In genomic region chr14:24904533-24904932, GRCh38 we compare ENCODE assay signal across 27 cellular contexts.
"Had no signal": no experiment of that assay in that cellular context is flagged by ENCODE, and none has a peak within 500 bp of the region (broad histone marks: within the 10 kb centered on the region; RNA-seq: fewer than 3 reads in every experiment).

No MANE protein-coding gene starts in this region.

- DNase-seq: stimulated activated CD4-positive, alpha-beta T cell treated with anti-CD3 and anti-CD28 coated beads, Interleukin-2, amount 100 ng/mL, for 48 hours; stimulated activated CD4-positive, alpha-beta T cell treated with anti-CD3 and anti-CD28 coated beads, Interleukin-4, amount 100 ng/mL, for 1 hour; stimulated activated CD4-positive, alpha-beta T cell treated with anti-CD3 and anti-CD28 coated beads, Interleukin-4, amount 100 ng/mL, for 24 hours; stimulated activated CD4-positive, alpha-beta T cell treated with anti-CD3 and anti-CD28 coated beads, Interleukin-4, amount 100 ng/mL, for 4 hours; stimulated activated CD8-positive, alpha-beta memory T cell treated with anti-CD3 and anti-CD28 coated beads, Interleukin-4, amount 100 ng/mL, for 48 hours; stimulated activated naive B cell treated with anti-CD40 and anti-IgM and Interleukin-4, amounts not matched to agents 10 μg/mL and 1 μg/mL and 100 μg/mL, for 72 hours; stimulated activated naive CD4-positive, alpha-beta T cell; stimulated activated naive CD4-positive, alpha-beta T cell treated with Interleukin-2 at 50 U/mL for 16 hours; stimulated activated naive CD8-positive, alpha-beta T cell treated with anti-CD3 and anti-CD28 coated beads, Interleukin-15, amount 100 ng/mL, for 72 hours; stimulated activated naive CD8-positive, alpha-beta T cell treated with anti-CD3 and anti-CD28 coated beads, Interleukin-15, Interleukin-2, amounts not matched to agents 100 U/mL and 50 U/mL, for 24 hours; stomach; substantia nigra; testis; thyroid gland; tibial artery; transverse colon; trophoblast cell; upper lobe of left lung; upper lobe of right lung; uterus had no signal

- FAIRE-seq: urothelium cell line had no signal

- H3K27ac ChIP-seq: stomach, suprapubic skin, testis, thoracic aorta, thyroid gland, tibial artery, tibial nerve, transverse colon, upper lobe of left lung, upper lobe of right lung, uterus, vagina had no signal

- H3K4me3 ChIP-seq: stomach, suprapubic skin, testis, thoracic aorta, thyroid gland, tibial artery, tibial nerve, transverse colon, upper lobe of left lung, upper lobe of right lung, uterus, vagina had no signal

- H3K4me1 ChIP-seq: testis, tibial artery, upper lobe of right lung, uterus had no signal

- H3K27me3 ChIP-seq: stomach, suprapubic skin, testis, thyroid gland, tibial artery, tibial nerve, transverse colon, upper lobe of left lung, upper lobe of right lung, uterus, vagina had no signal

- ATAC-seq: stimulated activated effector memory CD8-positive, alpha-beta T cell treated with anti-CD3 and anti-CD28 coated beads, Interleukin-12 subunit alpha, Interleukin-12 subunit beta, amount 100 ng/mL, for 72 hours; stimulated activated memory B cell treated with anti-CD40 and anti-IgM and Interleukin-4, amounts not matched to agents 10 μg/mL and 1 μg/mL and 100 μg/mL, for 72 hours; stimulated activated naive B cell treated with anti-CD40 and anti-IgM and Interleukin-4, amounts not matched to agents 10 μg/mL and 1 μg/mL and 100 μg/mL, for 72 hours; stimulated activated naive CD8-positive, alpha-beta T cell treated with anti-CD3 and anti-CD28 coated beads, Interleukin-15, amount 100 ng/mL, for 72 hours; stimulated activated naive CD8-positive, alpha-beta T cell treated with anti-CD3 and anti-CD28 coated beads, Interleukin-15, Interleukin-2, amounts not matched to agents 100 U/mL and 50 U/mL, for 24 hours; upper lobe of right lung had no signal

- H3K36me3 ChIP-seq: stomach, suprapubic skin, thoracic aorta, thyroid gland, tibial artery, tibial nerve, transverse colon, upper lobe of left lung, upper lobe of right lung, uterus, vagina had no signal

- H3K9me3 ChIP-seq: stomach, suprapubic skin, testis, thoracic aorta, thyroid gland, tibial artery, tibial nerve, transverse colon, upper lobe of left lung, upper lobe of right lung, uterus, vagina had no signal
